In the genomic region with DNA sequence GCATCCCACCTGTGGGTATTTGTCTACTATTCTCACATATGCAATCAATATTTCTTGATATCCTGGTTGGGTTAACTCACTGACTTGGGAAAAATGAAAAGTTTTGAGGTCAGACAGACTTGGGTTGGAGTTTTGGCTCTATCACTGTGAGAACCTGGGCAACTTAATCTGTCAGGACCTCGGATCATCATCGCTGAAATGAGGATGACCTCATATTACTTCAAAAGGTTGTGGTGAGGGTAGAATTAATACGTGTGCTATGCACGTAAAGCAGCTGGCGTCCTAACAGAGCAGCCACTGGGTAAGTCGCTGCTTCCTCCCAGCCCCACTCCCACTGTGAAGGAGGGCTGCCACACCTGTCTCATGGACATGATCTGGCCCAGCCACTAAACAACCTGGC, we compare ENCODE assay signal across 21 cellular contexts.
"Had no signal": no experiment of that assay in that cellular context is flagged by ENCODE, and none has a peak within 500 bp of the region (broad histone marks: within the 10 kb centered on the region; RNA-seq: fewer than 3 reads in every experiment).

No MANE protein-coding gene starts in this region.

- H3K27me3 ChIP-seq: heart left ventricle, neutrophil, sigmoid colon, testis, tibial nerve, upper lobe of right lung, vagina had no signal

- H3K27ac Mint-ChIP-seq: endodermal cell; naive thymus-derived CD4-positive, alpha-beta T cell; nephron progenitor cell; stimulated activated naive B cell treated with anti-CD40 and anti-IgM and Interleukin-4, amounts not matched to agents 10 μg/mL and 1 μg/mL and 100 μg/mL, for 72 hours had no signal

- H3K27ac ChIP-seq: heart left ventricle, neutrophil, skin epidermis, testis, tibial nerve, upper lobe of right lung, vagina had no signal

- DNase-seq: effector CD4-positive, alpha-beta T cell; endodermal cell; foreskin melanocyte; heart left ventricle; hippocampal formation; kidney glomerular epithelial cell; mammary epithelial cell; naive thymus-derived CD4-positive, alpha-beta T cell; nephron progenitor cell; stimulated activated CD4-positive, alpha-beta T cell treated with anti-CD3 and anti-CD28 coated beads, Interleukin-2, amount 100 ng/mL, for 24 hours; stimulated activated CD4-positive, alpha-beta T cell treated with anti-CD3 and anti-CD28 coated beads, Interleukin-4, amount 100 ng/mL, for 4 hours; stimulated activated naive B cell treated with anti-CD40 and anti-IgM and Interleukin-4, amounts not matched to agents 10 μg/mL and 1 μg/mL and 100 μg/mL, for 72 hours; stimulated activated naive CD8-positive, alpha-beta T cell treated with anti-CD3 and anti-CD28 coated beads, Interleukin-15, amount 100 ng/mL, for 72 hours; testis; upper lobe of right lung had no signal

- H3K27me3 Mint-ChIP-seq: naive thymus-derived CD4-positive, alpha-beta T cell; stimulated activated naive B cell treated with anti-CD40 and anti-IgM and Interleukin-4, amounts not matched to agents 10 μg/mL and 1 μg/mL and 100 μg/mL, for 72 hours; stimulated activated naive CD8-positive, alpha-beta T cell treated with anti-CD3 and anti-CD28 coated beads, Interleukin-15, amount 100 ng/mL, for 72 hours had no signal

- H3K9me3 ChIP-seq: heart left ventricle, neutrophil, sigmoid colon, testis, tibial nerve, upper lobe of right lung, vagina had no signal

- H3K9me3 Mint-ChIP-seq: endodermal cell; naive thymus-derived CD4-positive, alpha-beta T cell; nephron progenitor cell; stimulated activated naive B cell treated with anti-CD40 and anti-IgM and Interleukin-4, amounts not matched to agents 10 μg/mL and 1 μg/mL and 100 μg/mL, for 72 hours; stimulated activated naive CD8-positive, alpha-beta T cell treated with anti-CD3 and anti-CD28 coated beads, Interleukin-15, amount 100 ng/mL, for 72 hours had no signal

- H3K4me1 ChIP-seq: testis, tibial nerve had no signal

- H3K4me1 Mint-ChIP-seq: naive thymus-derived CD4-positive, alpha-beta T cell; stimulated activated naive B cell treated with anti-CD40 and anti-IgM and Interleukin-4, amounts not matched to agents 10 μg/mL and 1 μg/mL and 100 μg/mL, for 72 hours; stimulated activated naive CD8-positive, alpha-beta T cell treated with anti-CD3 and anti-CD28 coated beads, Interleukin-15, amount 100 ng/mL, for 72 hours had no signal

- ATAC-seq: heart left ventricle; left lobe of liver; naive thymus-derived CD4-positive, alpha-beta T cell; stimulated activated naive B cell treated with anti-CD40 and anti-IgM and Interleukin-4, amounts not matched to agents 10 μg/mL and 1 μg/mL and 100 μg/mL, for 72 hours; stimulated activated naive CD8-positive, alpha-beta T cell treated with anti-CD3 and anti-CD28 coated beads, Interleukin-15, amount 100 ng/mL, for 72 hours; upper lobe of right lung had no signal

- H3K4me3 Mint-ChIP-seq: endodermal cell; naive thymus-derived CD4-positive, alpha-beta T cell; nephron progenitor cell; stimulated activated naive B cell treated with anti-CD40 and anti-IgM and Interleukin-4, amounts not matched to agents 10 μg/mL and 1 μg/mL and 100 μg/mL, for 72 hours; stimulated activated naive CD8-positive, alpha-beta T cell treated with anti-CD3 and anti-CD28 coated beads, Interleukin-15, amount 100 ng/mL, for 72 hours had no signal

- H3K4me3 ChIP-seq: heart left ventricle, sigmoid colon, skin epidermis, testis, tibial nerve, upper lobe of right lung, vagina had no signal
